15 cellular contexts compared by ENCODE assay signal in genomic region chr19:35446194-35446593, GRCh38. TPM values are rescaled to one million over a fixed set of nuclear protein-coding genes. Genes with fewer than 3 reads are reported as not detected.
A peak's percentile ranks its signal among the peaks of the same experiment; 100 is the strongest.
DNase-seq lines count a peak whose midpoint lies in the region; ATAC-seq, FAIRE-seq and TF ChIP-seq lines count a peak whose summit lies in the region.
"Had no signal": no experiment of that assay in that cellular context is flagged by ENCODE, and none has a peak within 500 bp of the region (broad histone marks: within the 10 kb centered on the region; RNA-seq: fewer than 3 reads in every experiment).

No MANE protein-coding gene starts in this region.

- H3K36me3 ChIP-seq in BLaER1 treated with 17β-estradiol and CSF1 and Interleukin-3, amounts not matched to agents 10 nM and 100 nM, result peaks cover 0 to 14% (median 0%) of the 10 kb centered on the region in 11 experiments; a peak in 5 of 22 replicates
- H3K36me3 ChIP-seq: colonic mucosa, SJCRH30 had no signal

- H3K27me3 Mint-ChIP-seq in T-helper 2 cell treated with Interferon-gamma antibody and Interleukin-4, amounts not matched to agents 5 μg/mL and 100 μg/mL, for 36 hours (ENCODE audit: low read depth), result peaks cover 33% of the 10 kb centered on the region

- peaks cover 0 to 13% (median 0%) of the 10 kb centered on the region in 11 experiments; a peak in 5 of 22 replicates for H3K9me3 ChIP-seq in BLaER1 treated with 17β-estradiol and CSF1 and Interleukin-3, amounts not matched to agents 10 nM and 100 nM (replicated peaks in 1 of 11)
- H3K9me3 ChIP-seq: colonic mucosa, SJCRH30 had no signal

- TF ChIP-seq CTCF in fibroblast of pulmonary artery (IDR thresholded peaks at IDR 0.05; ENCODE audit: low read length, missing control alignments), result no peak

- H3K4me1 Mint-ChIP-seq in T-helper 2 cell treated with Interferon-gamma antibody and Interleukin-4, amounts not matched to agents 5 μg/mL and 100 μg/mL, for 36 hours (ENCODE audit: low read depth), result peaks cover 26% of the 10 kb centered on the region

- DNase-seq in GM12891 (ENCODE audit: insufficient read length, low spot score) (no peak), fibroblast of pulmonary artery (ENCODE audit: low read depth) (peak; percentile 46), NK-92 (lab: John Stamatoyannopoulos, UW; ENCODE audit: unreplicated experiment) (no peak), EL (no peak)
- DNase-seq in T-helper 2 cell treated with Interferon-gamma antibody and Interleukin-4, amounts not matched to agents 5 μg/mL and 100 μg/mL, for 36 hours (ENCODE audit: low spot score), result peak; percentile 32
- no peak for DNase-seq in activated CD4-positive, CD25-positive, alpha-beta regulatory T cell (lab: John Stamatoyannopoulos, UW)
- DNase-seq: AML-193, colonic mucosa, mammary epithelial cell, NCI-H1694, NCI-H748 treated with DMSO at 0.1 percent for 48 hours, SJCRH30 had no signal

- FAIRE-seq in GM12891 (lab: Jason Lieb, UNC), result peak; percentile 82

- peak overlapping the region in 10 of 11 experiments; percentile 4 to 99 (median 88); a peak in 15 of 22 replicates for H3K27ac ChIP-seq in BLaER1 treated with 17β-estradiol and CSF1 and Interleukin-3, amounts not matched to agents 10 nM and 100 nM
- H3K27ac ChIP-seq: colonic mucosa, SJCRH30 had no signal

- H3K9me3 Mint-ChIP-seq in T-helper 2 cell treated with Interferon-gamma antibody and Interleukin-4, amounts not matched to agents 5 μg/mL and 100 μg/mL, for 36 hours, result no peaks in the 10 kb centered on the region

- H3K27ac Mint-ChIP-seq in T-helper 2 cell treated with Interferon-gamma antibody and Interleukin-4, amounts not matched to agents 5 μg/mL and 100 μg/mL, for 36 hours, result peak overlapping the region; percentile 2

- peaks cover 58 to 100% (median 92%) of the 10 kb centered on the region in 10 experiments for H3K4me1 ChIP-seq in BLaER1 treated with 17β-estradiol and CSF1 and Interleukin-3, amounts not matched to agents 10 nM and 100 nM
- H3K4me1 ChIP-seq: colonic mucosa, SJCRH30 had no signal

- no peaks in the 10 kb centered on the region for H3K36me3 Mint-ChIP-seq in T-helper 2 cell treated with Interferon-gamma antibody and Interleukin-4, amounts not matched to agents 5 μg/mL and 100 μg/mL, for 36 hours (ENCODE audit: low read depth)

- H3K4me2 ChIP-seq in BLaER1 treated with 17β-estradiol and CSF1 and Interleukin-3, amounts not matched to agents 10 nM and 100 nM, result peak overlapping the region in 9 of 11 experiments; percentile 27 to 99 (median 91); a peak in 16 of 22 replicates

- no peak overlapping the region for H3K4me3 ChIP-seq in BLaER1 treated with 17β-estradiol and CSF1 and Interleukin-3, amounts not matched to agents 10 nM and 100 nM
- no peak overlapping the region for H3K4me3 ChIP-seq in fibroblast of pulmonary artery (replicated peaks; ENCODE audit: low read depth, low read length)
- H3K4me3 ChIP-seq: colonic mucosa, SJCRH30 had no signal

- H3K27me3 ChIP-seq in BLaER1 treated with 17β-estradiol and CSF1 and Interleukin-3, amounts not matched to agents 10 nM and 100 nM, result no peaks in the 10 kb centered on the region

- peak overlapping the region; percentile 16 for H3K4me3 Mint-ChIP-seq in T-helper 2 cell treated with Interferon-gamma antibody and Interleukin-4, amounts not matched to agents 5 μg/mL and 100 μg/mL, for 36 hours

- no peaks in the 10 kb centered on the region for H4K20me1 ChIP-seq in BLaER1 treated with 17β-estradiol and CSF1 and Interleukin-3, amounts not matched to agents 10 nM and 100 nM

- TF ChIP-seq POLR2A in GM12891 (IDR thresholded peaks at IDR 0.05; ENCODE audit: low read depth, low read length), result no peak

- H3K9ac ChIP-seq in BLaER1 treated with 17β-estradiol and CSF1 and Interleukin-3, amounts not matched to agents 10 nM and 100 nM, result peak overlapping the region in 4 of 11 experiments; percentile 10 to 88 (median 82); a peak in 7 of 22 replicates

- no peak for ATAC-seq in HG03442 (IDR thresholded peaks at IDR 0.05; ENCODE audit: unreplicated experiment)

TF ChIP-seq in GM12891, 5 proteins besides CTCF, POLR2A, EP300 and RAD21:
- TF ChIP-seq SPI1 (IDR thresholded peaks at IDR 0.05; ENCODE audit: low read depth, low read length), result peak; percentile 56
- TF ChIP-seq POLR2AphosphoS5 (IDR thresholded peaks at IDR 0.05; ENCODE audit: low read depth, low read length), result no peak
TF ChIP-seq in GM12891: peak in this region for 1.

RNA-seq across cellular contexts. Expression of gene FFAR2, which starts 1.9 kb away (rescaled TPM):
- polyA plus RNA-seq in GM12891 (2012; ENCODE audit: low read depth, missing spikeins), result 24.9 TPM
- polyA plus RNA-seq: IgD-negative memory B cell, mammary epithelial cell had no signal

RNA-seq across cellular contexts. Expression of gene KRTDAP, which starts 44.1 kb away (rescaled TPM):
- polyA plus RNA-seq in GM12891 (2012; ENCODE audit: low read depth, missing spikeins), result not detected
- polyA plus RNA-seq: IgD-negative memory B cell, mammary epithelial cell had no signal

Comparison
In these comparisons a context has a peak if more than half of its experiments do, and no peak if none do; other contexts are left out.
1. DNase-seq: peak in T-helper 2 cell treated with Interferon-gamma antibody and Interleukin-4, amounts not matched to agents 5 μg/mL and 100 μg/mL, for 36 hours (single experiment) and fibroblast of pulmonary artery (single experiment); none in GM12891 (single experiment), activated CD4-positive, CD25-positive, alpha-beta regulatory T cell (0 of 4), NK-92 (single experiment) and EL (single experiment).